In the genomic region with DNA sequence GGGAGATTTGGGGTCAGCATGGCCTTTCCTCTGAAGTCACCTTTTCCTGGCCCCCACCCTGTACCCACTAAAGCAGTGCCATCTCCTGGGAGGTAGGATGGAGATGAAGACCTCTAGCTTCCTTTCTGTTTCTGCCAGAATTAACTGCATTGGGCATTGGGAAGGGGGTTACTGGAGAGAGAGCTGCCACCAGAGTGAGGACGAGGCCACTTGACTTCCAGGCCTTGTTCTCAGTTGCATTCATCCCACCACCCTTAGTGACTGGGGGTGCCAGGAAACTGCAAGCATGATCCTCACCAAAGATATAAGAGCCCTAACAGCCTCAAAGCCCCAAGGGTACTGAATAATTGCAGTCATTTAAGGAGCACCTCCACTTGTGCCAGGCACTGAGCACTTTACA, we compare ENCODE assay signal across 1 cellular context.
TF ChIP-seq lines count a peak whose summit lies in the region.

No MANE protein-coding gene starts in this region.

TF ChIP-seq in GM12878, 131 proteins besides CTCF, POLR2A, EP300 and RAD21:
- TF ChIP-seq POU2F2 (IDR thresholded peaks at IDR 0.05; ENCODE audit: borderline replicate concordance, low read depth, low read length) (no peak), STAT1 (conservative IDR thresholded peaks at IDR 0.05) (no peak), RCOR1 (conservative IDR thresholded peaks at IDR 0.05; ENCODE audit: low read depth, low read length) (no peak), TBL1XR1 (IDR thresholded peaks at IDR 0.05; ENCODE audit: low read depth, low read length) (no peak), IKZF2 (IDR thresholded peaks at IDR 0.05) (no peak), ESRRA (IDR thresholded peaks at IDR 0.05; ENCODE audit: low read length) (no peak), SRF (IDR thresholded peaks at IDR 0.05; ENCODE audit: low read depth in 2 of 2, low read length in 2 of 2) (no peak), SREBF1 (IDR thresholded peaks at IDR 0.05; ENCODE audit: low read length) (no peak), SIX5 (IDR thresholded peaks at IDR 0.05; ENCODE audit: low read depth, low read length, severe bottlenecking) (no peak), PAX8 (IDR thresholded peaks at IDR 0.05) (no peak), CHD4 (IDR thresholded peaks at IDR 0.05) (no peak)
- TF ChIP-seq, protein P1, sequence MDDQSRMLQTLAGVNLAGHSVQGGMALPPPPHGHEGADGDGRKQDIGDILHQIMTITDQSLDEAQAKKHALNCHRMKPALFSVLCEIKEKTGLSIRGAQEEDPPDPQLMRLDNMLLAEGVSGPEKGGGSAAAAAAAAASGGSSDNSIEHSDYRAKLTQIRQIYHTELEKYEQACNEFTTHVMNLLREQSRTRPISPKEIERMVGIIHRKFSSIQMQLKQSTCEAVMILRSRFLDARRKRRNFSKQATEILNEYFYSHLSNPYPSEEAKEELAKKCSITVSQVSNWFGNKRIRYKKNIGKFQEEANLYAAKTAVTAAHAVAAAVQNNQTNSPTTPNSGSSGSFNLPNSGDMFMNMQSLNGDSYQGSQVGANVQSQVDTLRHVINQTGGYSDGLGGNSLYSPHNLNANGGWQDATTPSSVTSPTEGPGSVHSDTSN (IDR thresholded peaks at IDR 0.05; ENCODE audit: insufficient replicate concordance, low read depth, low read length) = no peak
- TF ChIP-seq, protein P2, sequence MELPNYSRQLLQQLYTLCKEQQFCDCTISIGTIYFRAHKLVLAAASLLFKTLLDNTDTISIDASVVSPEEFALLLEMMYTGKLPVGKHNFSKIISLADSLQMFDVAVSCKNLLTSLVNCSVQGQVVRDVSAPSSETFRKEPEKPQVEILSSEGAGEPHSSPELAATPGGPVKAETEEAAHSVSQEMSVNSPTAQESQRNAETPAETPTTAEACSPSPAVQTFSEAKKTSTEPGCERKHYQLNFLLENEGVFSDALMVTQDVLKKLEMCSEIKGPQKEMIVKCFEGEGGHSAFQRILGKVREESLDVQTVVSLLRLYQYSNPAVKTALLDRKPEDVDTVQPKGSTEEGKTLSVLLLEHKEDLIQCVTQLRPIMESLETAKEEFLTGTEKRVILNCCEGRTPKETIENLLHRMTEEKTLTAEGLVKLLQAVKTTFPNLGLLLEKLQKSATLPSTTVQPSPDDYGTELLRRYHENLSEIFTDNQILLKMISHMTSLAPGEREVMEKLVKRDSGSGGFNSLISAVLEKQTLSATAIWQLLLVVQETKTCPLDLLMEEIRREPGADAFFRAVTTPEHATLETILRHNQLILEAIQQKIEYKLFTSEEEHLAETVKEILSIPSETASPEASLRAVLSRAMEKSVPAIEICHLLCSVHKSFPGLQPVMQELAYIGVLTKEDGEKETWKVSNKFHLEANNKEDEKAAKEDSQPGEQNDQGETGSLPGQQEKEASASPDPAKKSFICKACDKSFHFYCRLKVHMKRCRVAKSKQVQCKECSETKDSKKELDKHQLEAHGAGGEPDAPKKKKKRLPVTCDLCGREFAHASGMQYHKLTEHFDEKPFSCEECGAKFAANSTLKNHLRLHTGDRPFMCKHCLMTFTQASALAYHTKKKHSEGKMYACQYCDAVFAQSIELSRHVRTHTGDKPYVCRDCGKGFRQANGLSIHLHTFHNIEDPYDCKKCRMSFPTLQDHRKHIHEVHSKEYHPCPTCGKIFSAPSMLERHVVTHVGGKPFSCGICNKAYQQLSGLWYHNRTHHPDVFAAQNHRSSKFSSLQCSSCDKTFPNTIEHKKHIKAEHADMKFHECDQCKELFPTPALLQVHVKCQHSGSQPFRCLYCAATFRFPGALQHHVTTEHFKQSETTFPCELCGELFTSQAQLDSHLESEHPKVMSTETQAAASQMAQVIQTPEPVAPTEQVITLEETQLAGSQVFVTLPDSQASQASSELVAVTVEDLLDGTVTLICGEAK (IDR thresholded peaks at IDR 0.05; ENCODE audit: borderline replicate concordance) = no peak
